In genomic region chr11:7575841-7576451, GRCh38 we compare ENCODE assay signal across 8 cellular contexts.
DNase-seq lines count a peak whose midpoint lies in the region; ATAC-seq and TF ChIP-seq lines count a peak whose summit lies in the region.

No MANE protein-coding gene starts in this region.

- peak; percentile 68 for DNase-seq in activated CD8-positive, alpha-beta memory T cell treated with anti-CD3 and anti-CD28 coated beads for 24 hours
- DNase-seq in activated CD8-positive, alpha-beta memory T cell treated with anti-CD3 and anti-CD28 coated beads, Interleukin-2, amount 50 U/mL, for 4 hours = no peak
- DNase-seq in left lobe of liver (ENCODE audit: low spot score) (peak; percentile 58), testis (peak; percentile 70), NCI-H1092 treated with DMSO at 0.1 percent for 48 hours (lab: John Stamatoyannopoulos, UW) (no peak), HuH-7.5 (ENCODE audit: low spot score) (no peak)

- no peak overlapping the region for H3K4me3 Mint-ChIP-seq in activated T-helper 17 cell treated with anti-CD3 and anti-CD28 coated beads, Interleukin-2, amount 50 U/mL, for 72 hours

- no peak overlapping the region for H3K4me3 ChIP-seq in testis

- no peaks in the 10 kb centered on the region for H3K9me3 ChIP-seq in testis

- intact Hi-C loops in testis (cut with DNase I; ENCODE audit: low total_unique reads) = loop anchor here (5.0 kb wide), 1 partner anchor 81 kb away; no protein-coding TSS in a partner anchor

- H3K27me3 ChIP-seq in testis = no peaks in the 10 kb centered on the region

- TF ChIP-seq CTCF in testis (IDR thresholded peaks at IDR 0.05) = no peak

- peaks cover 77% of the 10 kb centered on the region for H3K4me1 ChIP-seq in testis

- H3K36me3 Mint-ChIP-seq in activated T-helper 17 cell treated with anti-CD3 and anti-CD28 coated beads, Interleukin-2, amount 50 U/mL, for 72 hours (ENCODE audit: low read depth) = peaks cover 8% of the 10 kb centered on the region

- WGBS in testis, 2 donors = 27 to 35% methylated on average over 9 of the region's 9 CpGs

- peak; percentile 30 for ATAC-seq in activated T-helper 17 cell treated with anti-CD3 and anti-CD28 coated beads, Interleukin-2, amount 50 U/mL, for 72 hours (replicated peaks)
- ATAC-seq in left lobe of liver = peak; percentile 56
- ATAC-seq in GM18907 (IDR thresholded peaks at IDR 0.05; ENCODE audit: unreplicated experiment) = no peak

- H3K27ac Mint-ChIP-seq in activated T-helper 17 cell treated with anti-CD3 and anti-CD28 coated beads, Interleukin-2, amount 50 U/mL, for 72 hours = no peak overlapping the region

- H3K27ac ChIP-seq in testis = peak overlapping the region; percentile 82 to 83

- H3K36me3 ChIP-seq in testis (ENCODE audit: low read depth, missing control alignments) = no peaks in the 10 kb centered on the region

- H3K27me3 Mint-ChIP-seq in activated T-helper 17 cell treated with anti-CD3 and anti-CD28 coated beads, Interleukin-2, amount 50 U/mL, for 72 hours = no peaks in the 10 kb centered on the region

- TF ChIP-seq POLR2A in testis (IDR thresholded peaks at IDR 0.05) = no peak

- no peaks in the 10 kb centered on the region for H3K9me3 Mint-ChIP-seq in activated T-helper 17 cell treated with anti-CD3 and anti-CD28 coated beads, Interleukin-2, amount 50 U/mL, for 72 hours

- peaks cover 34% of the 10 kb centered on the region for H3K4me1 Mint-ChIP-seq in activated T-helper 17 cell treated with anti-CD3 and anti-CD28 coated beads, Interleukin-2, amount 50 U/mL, for 72 hours

Comparison
In these comparisons a context has a peak if more than half of its experiments do, and no peak if none do; other contexts are left out.
1. DNase-seq: peak in activated CD8-positive, alpha-beta memory T cell treated with anti-CD3 and anti-CD28 coated beads for 24 hours (single experiment), left lobe of liver (single experiment) and testis (single experiment); none in activated CD8-positive, alpha-beta memory T cell treated with anti-CD3 and anti-CD28 coated beads, Interleukin-2, amount 50 U/mL, for 4 hours (single experiment), NCI-H1092 treated with DMSO at 0.1 percent for 48 hours (single experiment) and HuH-7.5 (single experiment).